Comparison of ENCODE assay signal across 1 cellular context in the genomic region with DNA sequence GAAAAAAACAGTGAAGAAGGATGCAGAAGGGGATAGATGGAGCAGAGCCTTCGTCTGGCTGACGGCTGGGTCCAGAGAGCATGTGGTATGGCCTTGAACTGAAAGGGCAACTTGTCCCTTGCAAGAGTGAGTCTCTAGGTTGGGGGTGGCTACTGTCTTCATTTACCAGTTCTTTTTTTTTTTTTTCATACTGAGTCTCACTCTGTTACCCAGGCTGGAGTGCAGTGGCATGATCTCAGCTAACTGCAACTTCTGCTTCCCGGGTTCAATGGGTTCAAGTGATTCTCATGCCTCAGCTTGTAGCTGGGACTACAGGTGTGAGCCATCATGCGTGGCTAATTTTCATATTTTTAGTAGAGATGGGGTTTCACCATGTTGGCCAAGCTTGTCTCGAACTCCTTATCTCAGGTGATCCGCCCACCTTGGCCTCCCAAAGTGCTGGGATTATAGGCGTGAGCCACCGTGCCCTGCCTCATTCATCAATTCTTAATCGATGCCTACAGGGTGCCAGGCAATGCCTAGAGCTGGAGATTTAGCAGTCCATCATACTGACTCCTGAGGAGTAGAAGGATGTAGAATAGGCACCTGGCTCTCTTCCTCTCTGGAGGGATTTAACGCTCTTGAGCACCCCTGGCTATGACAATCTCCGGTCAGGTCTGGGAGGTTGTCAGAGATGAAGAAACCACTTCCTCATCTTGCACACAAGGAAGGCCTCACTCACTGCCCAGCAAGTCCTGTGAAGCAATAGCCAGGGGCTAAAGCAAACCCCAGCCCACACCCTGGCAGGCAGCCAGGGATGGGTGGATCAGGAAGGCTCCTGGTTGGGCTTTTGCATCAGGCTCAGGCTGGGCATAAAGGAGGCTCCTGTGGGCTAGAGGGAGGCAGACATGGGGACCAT.
TF ChIP-seq lines count a peak whose summit lies in the region.

A gene with protein sequence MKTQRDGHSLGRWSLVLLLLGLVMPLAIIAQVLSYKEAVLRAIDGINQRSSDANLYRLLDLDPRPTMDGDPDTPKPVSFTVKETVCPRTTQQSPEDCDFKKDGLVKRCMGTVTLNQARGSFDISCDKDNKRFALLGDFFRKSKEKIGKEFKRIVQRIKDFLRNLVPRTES (plus strand): TSS at position 880 of the 898 bp plus-strand sequence. CDS start 17 bp downstream, at position 897.

TF ChIP-seq in GM23338, 12 proteins besides CTCF, POLR2A, EP300 and RAD21 (continued from another document):
- TF ChIP-seq, protein P1, sequence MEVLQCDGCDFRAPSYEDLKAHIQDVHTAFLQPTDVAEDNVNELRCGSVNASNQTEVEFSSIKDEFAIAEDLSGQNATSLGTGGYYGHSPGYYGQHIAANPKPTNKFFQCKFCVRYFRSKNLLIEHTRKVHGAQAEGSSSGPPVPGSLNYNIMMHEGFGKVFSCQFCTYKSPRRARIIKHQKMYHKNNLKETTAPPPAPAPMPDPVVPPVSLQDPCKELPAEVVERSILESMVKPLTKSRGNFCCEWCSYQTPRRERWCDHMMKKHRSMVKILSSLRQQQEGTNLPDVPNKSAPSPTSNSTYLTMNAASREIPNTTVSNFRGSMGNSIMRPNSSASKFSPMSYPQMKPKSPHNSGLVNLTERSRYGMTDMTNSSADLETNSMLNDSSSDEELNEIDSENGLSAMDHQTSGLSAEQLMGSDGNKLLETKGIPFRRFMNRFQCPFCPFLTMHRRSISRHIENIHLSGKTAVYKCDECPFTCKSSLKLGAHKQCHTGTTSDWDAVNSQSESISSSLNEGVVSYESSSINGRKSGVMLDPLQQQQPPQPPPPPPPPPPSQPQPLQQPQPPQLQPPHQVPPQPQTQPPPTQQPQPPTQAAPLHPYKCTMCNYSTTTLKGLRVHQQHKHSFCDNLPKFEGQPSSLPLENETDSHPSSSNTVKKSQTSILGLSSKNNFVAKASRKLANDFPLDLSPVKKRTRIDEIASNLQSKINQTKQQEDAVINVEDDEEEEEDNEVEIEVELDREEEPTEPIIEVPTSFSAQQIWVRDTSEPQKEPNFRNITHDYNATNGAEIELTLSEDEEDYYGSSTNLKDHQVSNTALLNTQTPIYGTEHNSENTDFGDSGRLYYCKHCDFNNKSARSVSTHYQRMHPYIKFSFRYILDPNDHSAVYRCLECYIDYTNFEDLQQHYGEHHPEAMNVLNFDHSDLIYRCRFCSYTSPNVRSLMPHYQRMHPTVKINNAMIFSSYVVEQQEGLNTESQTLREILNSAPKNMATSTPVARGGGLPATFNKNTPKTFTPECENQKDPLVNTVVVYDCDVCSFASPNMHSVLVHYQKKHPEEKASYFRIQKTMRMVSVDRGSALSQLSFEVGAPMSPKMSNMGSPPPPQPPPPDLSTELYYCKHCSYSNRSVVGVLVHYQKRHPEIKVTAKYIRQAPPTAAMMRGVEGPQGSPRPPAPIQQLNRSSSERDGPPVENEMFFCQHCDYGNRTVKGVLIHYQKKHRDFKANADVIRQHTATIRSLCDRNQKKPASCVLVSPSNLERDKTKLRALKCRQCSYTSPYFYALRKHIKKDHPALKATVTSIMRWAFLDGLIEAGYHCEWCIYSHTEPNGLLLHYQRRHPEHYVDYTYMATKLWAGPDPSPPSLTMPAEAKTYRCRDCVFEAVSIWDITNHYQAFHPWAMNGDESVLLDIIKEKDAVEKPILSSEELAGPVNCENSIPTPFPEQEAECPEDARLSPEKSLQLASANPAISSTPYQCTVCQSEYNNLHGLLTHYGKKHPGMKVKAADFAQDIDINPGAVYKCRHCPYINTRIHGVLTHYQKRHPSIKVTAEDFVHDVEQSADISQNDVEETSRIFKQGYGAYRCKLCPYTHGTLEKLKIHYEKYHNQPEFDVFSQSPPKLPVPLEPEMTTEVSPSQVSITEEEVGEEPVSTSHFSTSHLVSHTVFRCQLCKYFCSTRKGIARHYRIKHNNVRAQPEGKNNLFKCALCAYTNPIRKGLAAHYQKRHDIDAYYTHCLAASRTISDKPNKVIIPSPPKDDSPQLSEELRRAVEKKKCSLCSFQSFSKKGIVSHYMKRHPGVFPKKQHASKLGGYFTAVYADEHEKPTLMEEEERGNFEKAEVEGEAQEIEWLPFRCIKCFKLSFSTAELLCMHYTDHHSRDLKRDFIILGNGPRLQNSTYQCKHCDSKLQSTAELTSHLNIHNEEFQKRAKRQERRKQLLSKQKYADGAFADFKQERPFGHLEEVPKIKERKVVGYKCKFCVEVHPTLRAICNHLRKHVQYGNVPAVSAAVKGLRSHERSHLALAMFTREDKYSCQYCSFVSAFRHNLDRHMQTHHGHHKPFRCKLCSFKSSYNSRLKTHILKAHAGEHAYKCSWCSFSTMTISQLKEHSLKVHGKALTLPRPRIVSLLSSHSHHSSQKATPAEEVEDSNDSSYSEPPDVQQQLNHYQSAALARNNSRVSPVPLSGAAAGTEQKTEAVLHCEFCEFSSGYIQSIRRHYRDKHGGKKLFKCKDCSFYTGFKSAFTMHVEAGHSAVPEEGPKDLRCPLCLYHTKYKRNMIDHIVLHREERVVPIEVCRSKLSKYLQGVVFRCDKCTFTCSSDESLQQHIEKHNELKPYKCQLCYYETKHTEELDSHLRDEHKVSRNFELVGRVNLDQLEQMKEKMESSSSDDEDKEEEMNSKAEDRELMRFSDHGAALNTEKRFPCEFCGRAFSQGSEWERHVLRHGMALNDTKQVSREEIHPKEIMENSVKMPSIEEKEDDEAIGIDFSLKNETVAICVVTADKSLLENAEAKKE (CRISPR knock-in tag; IDR thresholded peaks at IDR 0.05) = no peak
- TF ChIP-seq, protein P2, sequence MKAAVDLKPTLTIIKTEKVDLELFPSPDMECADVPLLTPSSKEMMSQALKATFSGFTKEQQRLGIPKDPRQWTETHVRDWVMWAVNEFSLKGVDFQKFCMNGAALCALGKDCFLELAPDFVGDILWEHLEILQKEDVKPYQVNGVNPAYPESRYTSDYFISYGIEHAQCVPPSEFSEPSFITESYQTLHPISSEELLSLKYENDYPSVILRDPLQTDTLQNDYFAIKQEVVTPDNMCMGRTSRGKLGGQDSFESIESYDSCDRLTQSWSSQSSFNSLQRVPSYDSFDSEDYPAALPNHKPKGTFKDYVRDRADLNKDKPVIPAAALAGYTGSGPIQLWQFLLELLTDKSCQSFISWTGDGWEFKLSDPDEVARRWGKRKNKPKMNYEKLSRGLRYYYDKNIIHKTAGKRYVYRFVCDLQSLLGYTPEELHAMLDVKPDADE (IDR thresholded peaks at IDR 0.05) = no peak
- TF ChIP-seq, protein P3, sequence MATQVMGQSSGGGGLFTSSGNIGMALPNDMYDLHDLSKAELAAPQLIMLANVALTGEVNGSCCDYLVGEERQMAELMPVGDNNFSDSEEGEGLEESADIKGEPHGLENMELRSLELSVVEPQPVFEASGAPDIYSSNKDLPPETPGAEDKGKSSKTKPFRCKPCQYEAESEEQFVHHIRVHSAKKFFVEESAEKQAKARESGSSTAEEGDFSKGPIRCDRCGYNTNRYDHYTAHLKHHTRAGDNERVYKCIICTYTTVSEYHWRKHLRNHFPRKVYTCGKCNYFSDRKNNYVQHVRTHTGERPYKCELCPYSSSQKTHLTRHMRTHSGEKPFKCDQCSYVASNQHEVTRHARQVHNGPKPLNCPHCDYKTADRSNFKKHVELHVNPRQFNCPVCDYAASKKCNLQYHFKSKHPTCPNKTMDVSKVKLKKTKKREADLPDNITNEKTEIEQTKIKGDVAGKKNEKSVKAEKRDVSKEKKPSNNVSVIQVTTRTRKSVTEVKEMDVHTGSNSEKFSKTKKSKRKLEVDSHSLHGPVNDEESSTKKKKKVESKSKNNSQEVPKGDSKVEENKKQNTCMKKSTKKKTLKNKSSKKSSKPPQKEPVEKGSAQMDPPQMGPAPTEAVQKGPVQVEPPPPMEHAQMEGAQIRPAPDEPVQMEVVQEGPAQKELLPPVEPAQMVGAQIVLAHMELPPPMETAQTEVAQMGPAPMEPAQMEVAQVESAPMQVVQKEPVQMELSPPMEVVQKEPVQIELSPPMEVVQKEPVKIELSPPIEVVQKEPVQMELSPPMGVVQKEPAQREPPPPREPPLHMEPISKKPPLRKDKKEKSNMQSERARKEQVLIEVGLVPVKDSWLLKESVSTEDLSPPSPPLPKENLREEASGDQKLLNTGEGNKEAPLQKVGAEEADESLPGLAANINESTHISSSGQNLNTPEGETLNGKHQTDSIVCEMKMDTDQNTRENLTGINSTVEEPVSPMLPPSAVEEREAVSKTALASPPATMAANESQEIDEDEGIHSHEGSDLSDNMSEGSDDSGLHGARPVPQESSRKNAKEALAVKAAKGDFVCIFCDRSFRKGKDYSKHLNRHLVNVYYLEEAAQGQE (IDR thresholded peaks at IDR 0.05; ENCODE audit: unreplicated experiment) = no peak
- no peak for TF ChIP-seq NANOG (IDR thresholded peaks at IDR 0.05; ENCODE audit: borderline replicate concordance)
- no peak for TF ChIP-seq ZNF114 (CRISPR knock-in tag; IDR thresholded peaks at IDR 0.05)
- no peak for TF ChIP-seq STAT1 (IDR thresholded peaks at IDR 0.05; ENCODE audit: unreplicated experiment)
- no peak for TF ChIP-seq EZH2phosphoT487 (IDR thresholded peaks at IDR 0.05; ENCODE audit: unreplicated experiment)
- no peak for TF ChIP-seq ZNF331 (CRISPR knock-in tag; IDR thresholded peaks at IDR 0.05; ENCODE audit: low read depth)
- no peak for TF ChIP-seq CREB1 (CRISPR knock-in tag; IDR thresholded peaks at IDR 0.05; ENCODE audit: low read depth)
- TF ChIP-seq POLR2AphosphoS5 (IDR thresholded peaks at IDR 0.05; ENCODE audit: low read depth) = no peak
- no peak for TF ChIP-seq EZH2 (IDR thresholded peaks at IDR 0.05; ENCODE audit: low read depth, unreplicated experiment)
TF ChIP-seq in GM23338: peak in this region for 0.
